Comparison of ENCODE assay signal across 19 cellular contexts in genomic region chr9:99189887-99190596, GRCh38. TPM values are rescaled to one million over a fixed set of nuclear protein-coding genes. Genes with fewer than 3 reads are reported as not detected.
A peak's percentile ranks its signal among the peaks of the same experiment; 100 is the strongest.
DNase-seq lines count a peak whose midpoint lies in the region; ATAC-seq and TF ChIP-seq lines count a peak whose summit lies in the region.
"Had no signal": no experiment of that assay in that cellular context is flagged by ENCODE, and none has a peak within 500 bp of the region (broad histone marks: within the 10 kb centered on the region; RNA-seq: fewer than 3 reads in every experiment).

No MANE protein-coding gene starts in this region.

- H3K9me3 Mint-ChIP-seq in activated B cell treated with CpG ODN at 0.5 μM for 24 hours (peaks cover 4% of the 10 kb centered on the region), nephron (no peaks in the 10 kb centered on the region)
- H3K9me3 Mint-ChIP-seq in dendritic cell treated with granulocyte-macrophage colony-stimulating factor and Interleukin-4, amounts not matched to agents 40 ng/mL and 50 ng/mL, for 4 days, result no peaks in the 10 kb centered on the region
- no peaks in the 10 kb centered on the region for H3K9me3 Mint-ChIP-seq in activated naive CD4-positive, alpha-beta T cell treated with anti-CD3 and anti-CD28 coated beads for 36 hours
- H3K9me3 Mint-ChIP-seq: CD14-positive monocyte had no signal

- peaks cover 56% of the 10 kb centered on the region for H3K4me1 Mint-ChIP-seq in activated B cell treated with CpG ODN at 0.5 μM for 24 hours
- H3K4me1 Mint-ChIP-seq in dendritic cell treated with granulocyte-macrophage colony-stimulating factor and Interleukin-4, amounts not matched to agents 40 ng/mL and 50 ng/mL, for 4 days (ENCODE audit: low read depth), result peaks cover 43% of the 10 kb centered on the region
- H3K4me1 Mint-ChIP-seq in nephron, result peaks cover 6% of the 10 kb centered on the region
- H3K4me1 Mint-ChIP-seq in activated naive CD4-positive, alpha-beta T cell treated with anti-CD3 and anti-CD28 coated beads for 36 hours (ENCODE audit: low read depth), result peaks cover 2% of the 10 kb centered on the region

- H3K36me3 Mint-ChIP-seq in activated B cell treated with CpG ODN at 0.5 μM for 24 hours (ENCODE audit: low read depth) (no peaks in the 10 kb centered on the region), nephron (ENCODE audit: low read depth) (no peaks in the 10 kb centered on the region)
- H3K36me3 Mint-ChIP-seq in dendritic cell treated with granulocyte-macrophage colony-stimulating factor and Interleukin-4, amounts not matched to agents 40 ng/mL and 50 ng/mL, for 4 days (ENCODE audit: low read depth), result no peaks in the 10 kb centered on the region
- H3K36me3 Mint-ChIP-seq in activated naive CD4-positive, alpha-beta T cell treated with anti-CD3 and anti-CD28 coated beads for 36 hours (ENCODE audit: low read depth), result no peaks in the 10 kb centered on the region
- H3K36me3 Mint-ChIP-seq: CD14-positive monocyte had no signal

- CTCF ChIA-PET in activated B cell treated with CpG ODN at 0.5 μM for 24 hours (lab: Charles Lee), result no interaction called here
- CTCF ChIA-PET in activated naive CD4-positive, alpha-beta T cell treated with anti-CD3 and anti-CD28 coated beads for 36 hours (lab: Charles Lee), result interaction anchor here (0.6 kb wide), 1 partner anchor 347 kb away, joined by 3 read pairs; no protein-coding TSS in a partner anchor

- no peak for ATAC-seq in activated B cell treated with CpG ODN at 0.5 μM for 24 hours (ENCODE audit: low read depth)
- no peak for ATAC-seq in GM21723 (IDR thresholded peaks at IDR 0.05; ENCODE audit: unreplicated experiment)
- ATAC-seq: K562 had no signal

- H3K27ac Mint-ChIP-seq in activated B cell treated with CpG ODN at 0.5 μM for 24 hours (no peak overlapping the region), nephron (peak overlapping the region; percentile 18 to 88 (median 83))
- peak overlapping the region; percentile 62 for H3K27ac Mint-ChIP-seq in dendritic cell treated with granulocyte-macrophage colony-stimulating factor and Interleukin-4, amounts not matched to agents 40 ng/mL and 50 ng/mL, for 4 days
- H3K27ac Mint-ChIP-seq in activated naive CD4-positive, alpha-beta T cell treated with anti-CD3 and anti-CD28 coated beads for 36 hours, result no peak overlapping the region
- H3K27ac Mint-ChIP-seq: CD14-positive monocyte had no signal

- DNase-seq in HCEC 1CT, result peak; percentile 74
- DNase-seq in activated B cell treated with CpG ODN at 0.5 μM for 24 hours, result no peak
- no peak for DNase-seq in GOT3 (lab: John Stamatoyannopoulos, UW)
- DNase-seq in SW480 (ENCODE audit: low spot score), result no peak
- no peak for DNase-seq in activated naive CD4-positive, alpha-beta T cell treated with anti-CD3 and anti-CD28 coated beads for 36 hours
- DNase-seq: DMS79; NCI-H1092; NCI-H1436; NCI-H1930; NCI-H2227 treated with DMSO at 0.1 percent for 48 hours; NCI-H510A; NCI-H748 treated with DMSO at 0.1 percent for 48 hours; NK-92 treated with Interleukin-12 subunit alpha and Interleukin-12 subunit beta, amount 100 ng/mL, for 24 hours; Peyer's patch had no signal

- TF ChIP-seq CTCF in activated B cell treated with CpG ODN at 0.5 μM for 24 hours (IDR thresholded peaks at IDR 0.05) (no peak), nephron (IDR thresholded peaks at IDR 0.05; ENCODE audit: unreplicated experiment in 3 of 3) (no peak)

- intact Hi-C loops in activated B cell treated with CpG ODN at 0.5 μM for 24 hours (cut with micrococcal nuclease), result no loop called here
- intact Hi-C loops in dendritic cell treated with granulocyte-macrophage colony-stimulating factor and Interleukin-4, amounts not matched to agents 40 ng/mL and 50 ng/mL, for 4 days (cut with micrococcal nuclease), result loop anchor here (5.0 kb wide), 1 partner anchor 32 kb away; the partner anchor contains the start of genes ALG2 and SEC61B
- intact Hi-C loops in activated naive CD4-positive, alpha-beta T cell treated with anti-CD3 and anti-CD28 coated beads for 36 hours (cut with micrococcal nuclease), result no loop called here

- POLR2A ChIA-PET in activated B cell treated with CpG ODN at 0.5 μM for 24 hours (lab: Charles Lee), result interaction anchor here (4.2 to 10.8 kb wide), 3 partner anchors 11 to 44 kb away, joined by 15 to 191 read pairs (median 73); partner anchors contain the start of genes ALG2 and SEC61B

- H3K4me3 Mint-ChIP-seq in activated B cell treated with CpG ODN at 0.5 μM for 24 hours, result peak overlapping the region; percentile 21
- H3K4me3 Mint-ChIP-seq in dendritic cell treated with granulocyte-macrophage colony-stimulating factor and Interleukin-4, amounts not matched to agents 40 ng/mL and 50 ng/mL, for 4 days, result no peak overlapping the region
- no peak overlapping the region for H3K4me3 Mint-ChIP-seq in nephron
- no peak overlapping the region for H3K4me3 Mint-ChIP-seq in activated naive CD4-positive, alpha-beta T cell treated with anti-CD3 and anti-CD28 coated beads for 36 hours
- H3K4me3 Mint-ChIP-seq: CD14-positive monocyte had no signal

- H3K27me3 Mint-ChIP-seq in activated B cell treated with CpG ODN at 0.5 μM for 24 hours (peaks cover 2% of the 10 kb centered on the region), nephron (ENCODE audit: low read depth) (peaks cover 3% of the 10 kb centered on the region)
- H3K27me3 Mint-ChIP-seq in dendritic cell treated with granulocyte-macrophage colony-stimulating factor and Interleukin-4, amounts not matched to agents 40 ng/mL and 50 ng/mL, for 4 days, result no peaks in the 10 kb centered on the region
- peaks cover 3% of the 10 kb centered on the region for H3K27me3 Mint-ChIP-seq in activated naive CD4-positive, alpha-beta T cell treated with anti-CD3 and anti-CD28 coated beads for 36 hours (ENCODE audit: low read depth)

RNA-seq across cellular contexts. Expression of gene ALG2, which starts 31.7 kb away (rescaled TPM):
- total RNA-seq in activated B cell treated with CpG ODN at 0.5 μM for 24 hours, result 51.9 and 54.4 TPM in 2 replicates
- 10 to 100 TPM; 11.3 to 11.8 TPM for total RNA-seq in activated naive CD4-positive, alpha-beta T cell treated with anti-CD3 and anti-CD28 coated beads for 36 hours

RNA-seq across cellular contexts. Expression of gene SEC61B, which starts 32.0 kb away (rescaled TPM):
- 200 and 243 TPM in 2 replicates for total RNA-seq in activated B cell treated with CpG ODN at 0.5 μM for 24 hours
- total RNA-seq in activated naive CD4-positive, alpha-beta T cell treated with anti-CD3 and anti-CD28 coated beads for 36 hours, result 100 to 1,000 TPM; 105 TPM

Comparison
In these comparisons a context has a peak if more than half of its experiments do, and no peak if none do; other contexts are left out.
1. H3K27ac Mint-ChIP-seq: peak in dendritic cell treated with granulocyte-macrophage colony-stimulating factor and Interleukin-4, amounts not matched to agents 40 ng/mL and 50 ng/mL, for 4 days (single experiment) and nephron (3 of 3); none in activated B cell treated with CpG ODN at 0.5 μM for 24 hours (single experiment) and activated naive CD4-positive, alpha-beta T cell treated with anti-CD3 and anti-CD28 coated beads for 36 hours (single experiment).